Comparison of ENCODE assay signal across 8 cellular contexts in the genomic region with DNA sequence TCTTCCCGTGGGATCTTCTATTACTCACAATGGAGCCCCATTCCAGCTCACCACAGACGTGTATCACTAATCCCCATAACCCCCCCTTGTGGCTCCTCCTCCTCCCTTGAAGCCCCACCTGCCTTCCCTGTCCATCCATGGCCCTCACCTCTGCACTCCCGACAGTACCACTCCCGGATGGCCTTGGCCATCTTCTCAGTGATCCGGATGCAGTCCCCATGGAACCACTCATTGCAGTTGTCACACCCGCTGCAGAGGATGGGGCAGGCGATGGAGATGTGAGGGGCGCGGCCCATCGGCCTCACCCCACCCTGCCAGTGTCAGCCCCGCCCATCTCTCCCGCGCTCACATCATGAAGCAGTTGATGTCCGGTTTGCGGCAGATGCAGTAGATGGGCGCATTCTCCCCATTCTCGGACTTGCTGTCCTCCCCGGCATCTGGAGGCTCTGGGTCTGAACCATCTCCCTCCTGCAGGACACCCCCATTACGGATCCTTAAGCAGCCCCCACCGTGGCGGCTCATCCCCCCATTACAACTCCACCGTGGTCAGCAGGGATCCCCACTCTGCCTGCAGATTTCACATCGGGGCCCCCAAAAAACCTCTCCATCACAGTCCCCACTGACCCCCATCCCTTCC. TPM values are rescaled to one million over a fixed set of nuclear protein-coding genes. Genes with fewer than 3 reads are reported as not detected.
DNase-seq lines count a peak whose midpoint lies in the region; ATAC-seq and TF ChIP-seq lines count a peak whose summit lies in the region.

No MANE protein-coding gene starts in this region.

- DNase-seq in COLO668 (lab: John Stamatoyannopoulos, UW; ENCODE audit: unreplicated experiment) (peak; percentile 68), fibroblast of villous mesenchyme (ENCODE audit: low read depth) (peak; percentile 24), HuH-7.5 (ENCODE audit: low spot score) (no peak), GOT3 (lab: John Stamatoyannopoulos, UW) (no peak)
- DNase-seq in activated CD4-positive, alpha-beta T cell treated with anti-CD3 and anti-CD28 coated beads, Interleukin-2, amount 50 U/mL, for 48 hours = peak; percentile 49 to 53

- H3K9ac ChIP-seq in HUES6 (ENCODE audit: low read length) (peak overlapping the region; percentile 66), rectal smooth muscle tissue (ENCODE audit: low read length) (no peak overlapping the region)

- H3K27me3 ChIP-seq in HUES6 (ENCODE audit: control insufficient read depth, insufficient read depth, low read length) (no peaks in the 10 kb centered on the region), rectal smooth muscle tissue (ENCODE audit: control insufficient read depth, insufficient read depth, low read length) (no peaks in the 10 kb centered on the region)

- H3K36me3 ChIP-seq in HUES6 (ENCODE audit: control insufficient read depth, insufficient read depth, low read length) (peaks cover 37% of the 10 kb centered on the region), rectal smooth muscle tissue (ENCODE audit: control insufficient read depth, insufficient read depth, low read length) (peaks cover 15% of the 10 kb centered on the region)

- ATAC-seq in HG03095 (IDR thresholded peaks at IDR 0.05; ENCODE audit: unreplicated experiment) = no peak

- H3K4me1 ChIP-seq in HUES6 (ENCODE audit: control insufficient read depth, insufficient read depth, low read length) (peaks cover 6% of the 10 kb centered on the region; the same call in 1 of the 2 replicates), rectal smooth muscle tissue (ENCODE audit: control insufficient read depth, insufficient read depth, low read length) (peaks cover 2% of the 10 kb centered on the region)

- no peak overlapping the region for H3K27ac ChIP-seq in HUES6 (ENCODE audit: low read depth, low read length)
- H3K27ac ChIP-seq in rectal smooth muscle tissue (ENCODE audit: low read depth, low read length) = peak overlapping the region; percentile 73

- TF ChIP-seq CTCF in fibroblast of villous mesenchyme (IDR thresholded peaks at IDR 0.05; ENCODE audit: insufficient read depth, low read depth, low read length) = no peak

- no peaks in the 10 kb centered on the region for H3K9me3 ChIP-seq in HUES6 (ENCODE audit: control insufficient read depth, insufficient read depth, low read depth, low read length)

- H3K4me3 ChIP-seq in HUES6 (ENCODE audit: low read depth, low read length) (peak overlapping the region; percentile 89), fibroblast of villous mesenchyme (ENCODE audit: low read depth, low read length) (peak overlapping the region; percentile 97), rectal smooth muscle tissue (ENCODE audit: low read length) (peak overlapping the region; percentile 98)

RNA-seq across cellular contexts. Expression of a gene that starts 1.0 kb away (rescaled TPM):
- 30.2 and 31.2 TPM in 2 replicates for total RNA-seq in fibroblast of villous mesenchyme

RNA-seq across cellular contexts. Expression of a gene that starts 5.2 kb away (rescaled TPM):
- 69.5 and 70.9 TPM in 2 replicates for total RNA-seq in fibroblast of villous mesenchyme

RNA-seq across cellular contexts. Expression of a gene that starts 20.2 kb away (rescaled TPM):
- under 0.01 and 0.32 TPM in 2 replicates for total RNA-seq in fibroblast of villous mesenchyme

Comparison
In these comparisons a context has a peak if more than half of its experiments do, and no peak if none do; other contexts are left out.
1. DNase-seq: peak in COLO668 (single experiment), activated CD4-positive, alpha-beta T cell treated with anti-CD3 and anti-CD28 coated beads, Interleukin-2, amount 50 U/mL, for 48 hours (2 of 2) and fibroblast of villous mesenchyme (single experiment); none in HuH-7.5 (single experiment) and GOT3 (single experiment).
2. Peak in every context shown above with its lines, with median percentiles within 50 percentile points of each other: H3K4me3 ChIP-seq.